In the genomic region with DNA sequence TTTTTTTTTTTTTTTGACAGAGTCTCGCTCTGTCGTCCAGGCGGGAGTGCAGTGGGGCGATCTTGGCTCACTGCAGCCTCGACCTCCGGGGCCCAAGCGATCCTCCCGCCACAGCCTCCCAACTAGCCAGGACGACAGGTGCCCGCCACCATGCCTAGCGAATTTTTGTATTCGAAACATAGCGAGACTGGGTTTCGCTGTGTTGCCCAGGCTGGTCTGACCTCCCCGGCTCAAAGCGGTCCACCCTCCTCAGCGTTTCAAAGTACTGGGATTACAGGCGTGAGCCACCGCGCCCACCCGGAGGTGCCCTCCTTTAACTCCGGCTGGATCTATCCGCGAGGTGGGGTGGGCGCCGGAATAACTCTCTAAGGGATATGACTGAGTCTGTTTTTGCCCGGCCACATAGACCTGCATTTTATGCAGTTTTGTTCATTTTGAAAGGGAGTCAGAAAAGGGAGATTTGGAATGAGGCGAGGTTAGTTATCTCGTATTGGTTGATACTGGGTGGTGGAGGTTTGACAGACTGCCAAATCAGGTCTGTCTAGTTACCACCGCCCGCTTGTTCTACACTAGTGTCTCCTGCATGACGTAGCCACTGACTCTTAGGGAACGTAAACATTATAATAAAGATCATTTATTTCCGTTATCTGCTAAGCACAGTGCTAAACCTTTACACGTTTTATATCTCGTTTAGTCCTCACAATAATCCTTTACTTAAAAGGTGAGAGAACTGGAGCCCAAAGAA, we compare ENCODE assay signal across 8 cellular contexts. TPM values are rescaled to one million over a fixed set of nuclear protein-coding genes. Genes with fewer than 3 reads are reported as not detected.
DNase-seq lines count a peak whose midpoint lies in the region; ATAC-seq, FAIRE-seq and TF ChIP-seq lines count a peak whose summit lies in the region.

No MANE protein-coding gene starts in this region.

- no peaks in the 10 kb centered on the region for H3K9me3 Mint-ChIP-seq in stimulated activated naive CD8-positive, alpha-beta T cell treated with anti-CD3 and anti-CD28 coated beads, Interleukin-15, Interleukin-2, amounts not matched to agents 100 ng/mL and 50 ng/mL, for 24 hours
- H3K9me3 Mint-ChIP-seq in memory B cell = no peaks in the 10 kb centered on the region

- H3K4me1 Mint-ChIP-seq in stimulated activated naive CD8-positive, alpha-beta T cell treated with anti-CD3 and anti-CD28 coated beads, Interleukin-15, Interleukin-2, amounts not matched to agents 100 ng/mL and 50 ng/mL, for 24 hours (ENCODE audit: low read depth) = peaks cover 34% of the 10 kb centered on the region
- H3K4me1 Mint-ChIP-seq in memory B cell = peaks cover 15% of the 10 kb centered on the region

- peak overlapping the region; percentile 94 for H2AFZ ChIP-seq in K562 (ENCODE audit: low read depth, low read length)

- H3K79me2 ChIP-seq in K562 (ENCODE audit: control insufficient read depth, insufficient read depth, low read length) = peaks cover 47% of the 10 kb centered on the region

- in situ Hi-C loops in K562 (cut with MboI) = no loop called here

- CTCF ChIA-PET in K562 (lab: Yijun Ruan, JAX; ENCODE audit: low intra/inter-chr PET ratio) = no interaction called here

- peak overlapping the region; percentile 78 for H3K4me3 ChIP-seq in K562

- H3K27ac ChIP-seq in K562 (ENCODE audit: extremely low read depth, low read depth, low read length) = peak overlapping the region; percentile 87

- FAIRE-seq in K562 (lab: Jason Lieb, UNC) = peak; percentile 67

- H3K27me3 Mint-ChIP-seq in stimulated activated naive CD8-positive, alpha-beta T cell treated with anti-CD3 and anti-CD28 coated beads, Interleukin-15, Interleukin-2, amounts not matched to agents 100 ng/mL and 50 ng/mL, for 24 hours = no peaks in the 10 kb centered on the region
- H3K27me3 Mint-ChIP-seq in memory B cell = no peaks in the 10 kb centered on the region

- no peaks in the 10 kb centered on the region for H3K27me3 ChIP-seq in K562 (ENCODE audit: control insufficient read depth in 2 of 2, insufficient read depth in 2 of 2, low read length in 2 of 2)

- peaks cover 19% of the 10 kb centered on the region for H4K20me1 ChIP-seq in K562 (replicated peaks; ENCODE audit: control insufficient read depth, insufficient read depth, low read length)

- H3K9me1 ChIP-seq in K562 (ENCODE audit: control insufficient read depth, insufficient read depth, low read length) = no peaks in the 10 kb centered on the region

- H3K4me1 ChIP-seq in K562 (replicated peaks in 1 of 2; ENCODE audit: control insufficient read depth in 2 of 2, insufficient read depth in 2 of 2, low read length in 2 of 2) = peaks cover 2 to 21% of the 10 kb centered on the region in 2 experiments; a peak in 4 of 5 replicates

- H3K36me3 Mint-ChIP-seq in stimulated activated naive CD8-positive, alpha-beta T cell treated with anti-CD3 and anti-CD28 coated beads, Interleukin-15, Interleukin-2, amounts not matched to agents 100 ng/mL and 50 ng/mL, for 24 hours (ENCODE audit: low read depth) = peaks cover 33% of the 10 kb centered on the region
- peaks cover 2% of the 10 kb centered on the region for H3K36me3 Mint-ChIP-seq in memory B cell

- no TSS peak for BruUV-seq in K562 (replicated peaks; lab: Mats Ljungman, UMichigan)

- TF ChIP-seq EP300 in K562 (IDR thresholded peaks at IDR 0.05; ENCODE audit: low read length) = no peak

- peak overlapping the region; percentile 91 for H3K4me2 ChIP-seq in K562 (ENCODE audit: insufficient read depth, low read length)

- no peak for ATAC-seq in stimulated activated naive CD8-positive, alpha-beta T cell treated with anti-CD3 and anti-CD28 coated beads, Interleukin-15, Interleukin-2, amounts not matched to agents 100 U/mL and 50 U/mL, for 24 hours
- ATAC-seq in K562 = peak; percentile 63
- ATAC-seq in memory B cell (ENCODE audit: low read depth) = no peak
- ATAC-seq in HG02759 (IDR thresholded peaks at IDR 0.05; ENCODE audit: unreplicated experiment) = no peak

- no peak for DNase-seq in stimulated activated naive CD8-positive, alpha-beta T cell treated with anti-CD3 and anti-CD28 coated beads, Interleukin-15, Interleukin-2, amounts not matched to agents 100 U/mL and 50 U/mL, for 24 hours
- DNase-seq in K562 (ENCODE audit: extremely low read depth in 1 of 4, low spot score in 3 of 4) (peak in 3 of 4 experiments; percentile 33 to 72 (median 71)), memory B cell (ENCODE audit: low spot score in 2 of 2) (peak in 1 of 2 donors; percentile 18), SIG-M5 treated with dmso at 0.1 percent for 504 hours (lab: John Stamatoyannopoulos, UW; ENCODE audit: unreplicated experiment) (no peak)
- no peak for DNase-seq in stimulated activated CD4-positive, alpha-beta T cell treated with anti-CD3 and anti-CD28 coated beads, Interleukin-4, amount 100 ng/mL, for 4 hours
- DNase-seq in activated CD8-positive, alpha-beta memory T cell treated with anti-CD3 and anti-CD28 coated beads, Interleukin-2, amount 50 U/mL, for 48 hours = no peak

- H3K36me3 ChIP-seq in K562 (ENCODE audit: control insufficient read depth, insufficient read depth, low read length) = peaks cover 32% of the 10 kb centered on the region; the same call in 2 of the 3 replicates

- TF ChIP-seq RAD21 in K562 (CRISPR knock-in tag; conservative IDR thresholded peaks at IDR 0.05 in 1 of 2, IDR thresholded peaks at IDR 0.05 in 1 of 2) = no peak

- intact Hi-C loops in K562 (cut with micrococcal nuclease) = loop anchor here (2.0 kb wide), 1 partner anchor 351 kb away; a partner anchor contains a TSS

- POLR2A ChIA-PET in K562 (lab: Yijun Ruan, JAX) = interaction anchor here (1.0 to 1.1 kb wide), 2 partner anchors 22 kb away, joined by 3 to 4 read pairs; no protein-coding TSS in a partner anchor

- no peaks in the 10 kb centered on the region for H3K9me3 ChIP-seq in K562 (replicated peaks; ENCODE audit: control insufficient read depth, insufficient read depth, low read depth, low read length)

- peak overlapping the region; percentile 93 to 100 for H3K9ac ChIP-seq in K562 (ENCODE audit: insufficient read depth in 1 of 2, low read depth in 2 of 2, low read length in 2 of 2)

- no peak for TF ChIP-seq CTCF in K562 (IDR thresholded peaks at IDR 0.05 in 2 of 3, conservative IDR thresholded peaks at IDR 0.05 in 1 of 3; ENCODE audit: insufficient read depth in 2 of 3, low read depth in 1 of 3, low read length in 3 of 3)

- 2% methylated on average over 33 of the region's 36 CpGs for WGBS in K562 (ENCODE audit: insufficient coverage, low coverage, missing lambda C conversion rate)

- H3K4me3 Mint-ChIP-seq in stimulated activated naive CD8-positive, alpha-beta T cell treated with anti-CD3 and anti-CD28 coated beads, Interleukin-15, Interleukin-2, amounts not matched to agents 100 ng/mL and 50 ng/mL, for 24 hours = peak overlapping the region; percentile 93
- peak overlapping the region; percentile 65 for H3K4me3 Mint-ChIP-seq in memory B cell

- peak overlapping the region; percentile 86 for H3K27ac Mint-ChIP-seq in stimulated activated naive CD8-positive, alpha-beta T cell treated with anti-CD3 and anti-CD28 coated beads, Interleukin-15, Interleukin-2, amounts not matched to agents 100 ng/mL and 50 ng/mL, for 24 hours
- peak overlapping the region; percentile 72 for H3K27ac Mint-ChIP-seq in memory B cell

- no peak for TF ChIP-seq POLR2A in K562 (conservative IDR thresholded peaks at IDR 0.05)

RNA-seq across cellular contexts. Expression of a gene that starts 0.9 kb away (rescaled TPM):
- 61.0 and 77.5 TPM in 2 replicates for total RNA-seq in K562 (2011; cell fraction: chromatin; rRNA removed; ENCODE audit: low replicate concordance)
- total RNA-seq in K562 (2011; cell fraction: nucleolus; rRNA removed) = 53.8 and 58.2 TPM in 2 replicates
- total RNA-seq in K562 (2011; cell fraction: nucleoplasm; rRNA removed) = 73.7 and 82.9 TPM in 2 replicates
- total RNA-seq in K562 (2014; rRNA removed) = 247 and 314 TPM in 2 replicates
- total RNA-seq in K562 (2014; rRNA removed; fragmentation: Illumina TruSeq; extraction: Trizol) = 367 and 401 TPM in 2 replicates
- 334 and 336 TPM in 2 replicates for total RNA-seq in K562 (2015; rRNA removed; fragmentation: Illumina TruSeq; extraction: Trizol)
- total RNA-seq in K562 (2021) = 368 and 369 TPM in 2 replicates
- 230 and 345 TPM in 2 replicates for polyA plus RNA-seq in K562 (2011; rRNA removed)
- 96.7 and 163 TPM in 2 replicates for polyA plus RNA-seq in K562 (2011; cell fraction: cytosol; rRNA removed)
- 72.5 and 101 TPM in 2 replicates for polyA plus RNA-seq in K562 (2011; cell fraction: nucleus; rRNA removed)
- polyA plus RNA-seq in K562 (2012) = 283 and 320 TPM in 2 replicates
- polyA plus RNA-seq in K562 (2014; fragmentation: Illumina TruSeq; extraction: Trizol) = 303 and 305 TPM in 2 replicates
- polyA plus RNA-seq in K562 (2014; fragmentation: Nextera tagmentation; extraction: Ambion mirVana) = 100 to 1,000 TPM; 101 to 157 TPM
- 228 and 263 TPM in 2 replicates for polyA plus RNA-seq in K562 (2014; rRNA removed)
- polyA minus RNA-seq in K562 (2011; rRNA and poly(A)+ RNA removed) = 268 and 284 TPM in 2 replicates
- polyA minus RNA-seq in K562 (2011; cell fraction: cytosol; rRNA and poly(A)+ RNA removed) = 186 and 192 TPM in 2 replicates
- 34.2 and 51.4 TPM in 2 replicates for polyA minus RNA-seq in K562 (2011; cell fraction: nucleus; rRNA and poly(A)+ RNA removed)

RNA-seq across cellular contexts. Expression of a gene that starts 16.1 kb away (rescaled TPM):
- 14.1 and 18.1 TPM in 2 replicates for total RNA-seq in K562 (2011; cell fraction: chromatin; rRNA removed; ENCODE audit: low replicate concordance)
- 8.0 and 10.3 TPM in 2 replicates for total RNA-seq in K562 (2011; cell fraction: nucleolus; rRNA removed)
- 8.6 and 13.4 TPM in 2 replicates for total RNA-seq in K562 (2011; cell fraction: nucleoplasm; rRNA removed)
- total RNA-seq in K562 (2014; rRNA removed) (14.4 and 15.4 TPM in 2 replicates), K562 (2014; rRNA removed; fragmentation: Illumina TruSeq; extraction: Trizol) (21.4 and 23.6 TPM in 2 replicates), K562 (2015; rRNA removed; fragmentation: Illumina TruSeq; extraction: Trizol) (19.6 and 21.2 TPM in 2 replicates), K562 (2021) (16.9 and 18.2 TPM in 2 replicates)
- polyA plus RNA-seq in K562 (2011; rRNA removed) (31.3 and 35.6 TPM in 2 replicates), K562 (2014; fragmentation: Illumina TruSeq; extraction: Trizol) (21.4 and 21.7 TPM in 2 replicates), K562 (2014; fragmentation: Nextera tagmentation; extraction: Ambion mirVana) (10 to 100 TPM; 56.6 to 77.0 TPM), K562 (2014; rRNA removed) (17.3 and 22.7 TPM in 2 replicates)
- polyA plus RNA-seq in K562 (2011; cell fraction: cytosol; rRNA removed) = 16.0 and 21.1 TPM in 2 replicates
- 9.4 and 10.7 TPM in 2 replicates for polyA plus RNA-seq in K562 (2011; cell fraction: nucleus; rRNA removed)
- 35.7 and 84.8 TPM in 2 replicates for polyA plus RNA-seq in K562 (2012)
- polyA minus RNA-seq in K562 (2011; rRNA and poly(A)+ RNA removed) = 10.6 and 14.1 TPM in 2 replicates
- polyA minus RNA-seq in K562 (2011; cell fraction: cytosol; rRNA and poly(A)+ RNA removed) = 4.1 and 7.3 TPM in 2 replicates
- polyA minus RNA-seq in K562 (2011; cell fraction: nucleus; rRNA and poly(A)+ RNA removed) = 2.8 and 6.6 TPM in 2 replicates

RNA-seq across cellular contexts. Expression of a gene that starts 35.5 kb away (rescaled TPM):
- 0.53 and 2.1 TPM in 2 replicates for total RNA-seq in K562 (2011; cell fraction: chromatin; rRNA removed; ENCODE audit: low replicate concordance)
- total RNA-seq in K562 (2011; cell fraction: nucleolus; rRNA removed) = 0.33 and 0.66 TPM in 2 replicates
- 0.46 and 0.59 TPM in 2 replicates for total RNA-seq in K562 (2011; cell fraction: nucleoplasm; rRNA removed)
- total RNA-seq in K562 (2014; rRNA removed) (0.27 and 0.82 TPM in 2 replicates), K562 (2014; rRNA removed; fragmentation: Illumina TruSeq; extraction: Trizol) (1.4 and 1.6 TPM in 2 replicates), K562 (2015; rRNA removed; fragmentation: Illumina TruSeq; extraction: Trizol) (1.0 and 1.4 TPM in 2 replicates), K562 (2021) (0.72 and 0.80 TPM in 2 replicates)
- polyA plus RNA-seq in K562 (2011; rRNA removed) (0.35 and 0.45 TPM in 2 replicates), K562 (2014; fragmentation: Illumina TruSeq; extraction: Trizol) (1.00 and 1.0 TPM in 2 replicates), K562 (2014; fragmentation: Nextera tagmentation; extraction: Ambion mirVana) (under 1 TPM; 0.29 to 0.39 TPM), K562 (2014; rRNA removed) (0.63 and 1.3 TPM in 2 replicates)
- polyA plus RNA-seq in K562 (2011; cell fraction: cytosol; rRNA removed) = 0.04 and 0.15 TPM in 2 replicates
- 0.37 and 0.58 TPM in 2 replicates for polyA plus RNA-seq in K562 (2011; cell fraction: nucleus; rRNA removed)
- 0.40 and 0.57 TPM in 2 replicates for polyA plus RNA-seq in K562 (2012)
- polyA minus RNA-seq in K562 (2011; rRNA and poly(A)+ RNA removed) = 0.46 and 0.51 TPM in 2 replicates
- not detected in 2 replicates for polyA minus RNA-seq in K562 (2011; cell fraction: cytosol; rRNA and poly(A)+ RNA removed)
- polyA minus RNA-seq in K562 (2011; cell fraction: nucleus; rRNA and poly(A)+ RNA removed) = 0.40 and 0.67 TPM in 2 replicates

Comparison
In these comparisons a context has a peak if more than half of its experiments do, and no peak if none do; other contexts are left out.
1. DNase-seq: peak in K562 (3 of 4); none in stimulated activated naive CD8-positive, alpha-beta T cell treated with anti-CD3 and anti-CD28 coated beads, Interleukin-15, Interleukin-2, amounts not matched to agents 100 U/mL and 50 U/mL, for 24 hours (single experiment), stimulated activated CD4-positive, alpha-beta T cell treated with anti-CD3 and anti-CD28 coated beads, Interleukin-4, amount 100 ng/mL, for 4 hours (0 of 2), SIG-M5 treated with dmso at 0.1 percent for 504 hours (single experiment) and activated CD8-positive, alpha-beta memory T cell treated with anti-CD3 and anti-CD28 coated beads, Interleukin-2, amount 50 U/mL, for 48 hours (single experiment).